Comparison of ENCODE assay signal across 1 cellular context in genomic region chr6:31927242-31927867, GRCh38.
A peak's percentile ranks its signal among the peaks of the same experiment; 100 is the strongest.
TF ChIP-seq lines count a peak whose summit lies in the region.

C2 (plus strand) TSS chr6:31927717; CDS start chr6:31927753, 36 bp downstream.

TF ChIP-seq in HepG2, 621 proteins besides CTCF, POLR2A, EP300 and RAD21 (continued from another document and continues in another):
- TF ChIP-seq YY1 (IDR thresholded peaks at IDR 0.05; ENCODE audit: insufficient read depth, insufficient replicate concordance, low read depth, low read length) (no peak), ZNF563 (CRISPR knock-in tag; IDR thresholded peaks at IDR 0.05) (0 out of 2 replicates have a peak, but pooled peaks have one; percentile 40), ZNF580 (CRISPR knock-in tag; IDR thresholded peaks at IDR 0.05; ENCODE audit: borderline replicate concordance, low read depth) (peak; percentile 88; the same call in 1 of the 2 replicates), SALL2 (CRISPR knock-in tag; IDR thresholded peaks at IDR 0.05) (no peak; the same call in 1 of the 2 replicates), MXI1 (IDR thresholded peaks at IDR 0.05; ENCODE audit: borderline replicate concordance, low read depth, low read length) (peak; percentile 93; the same call in 2 of the 3 replicates), MBD4 (IDR thresholded peaks at IDR 0.05; ENCODE audit: borderline replicate concordance, low read length) (no peak), PHB2 (IDR thresholded peaks at IDR 0.05; ENCODE audit: partially characterized antibody) (no peak), SMAD3 (CRISPR knock-in tag; IDR thresholded peaks at IDR 0.05) (peak; percentile 87; the same call in 1 of the 2 replicates), REXO4 (CRISPR knock-in tag; IDR thresholded peaks at IDR 0.05; ENCODE audit: borderline replicate concordance) (no peak), ZNF446 (CRISPR knock-in tag; IDR thresholded peaks at IDR 0.05) (no peak), PHF8 (CRISPR knock-in tag; IDR thresholded peaks at IDR 0.05) (peak; percentile 47; the same call in 1 of the 2 replicates), SP2 (CRISPR knock-in tag; IDR thresholded peaks at IDR 0.05) (no peak), ZSCAN20 (CRISPR knock-in tag; IDR thresholded peaks at IDR 0.05; ENCODE audit: borderline replicate concordance) (no peak), FLYWCH1 (CRISPR knock-in tag; IDR thresholded peaks at IDR 0.05) (no peak; the same call in 1 of the 2 replicates), ATAD3A (CRISPR knock-in tag; IDR thresholded peaks at IDR 0.05) (no peak), ZMYM3 (CRISPR knock-in tag; IDR thresholded peaks at IDR 0.05) (peak; percentile 83), EED (CRISPR knock-in tag; IDR thresholded peaks at IDR 0.05) (no peak), KLF6 (CRISPR knock-in tag; IDR thresholded peaks at IDR 0.05) (peak; percentile 84), ZNF720 (CRISPR knock-in tag; IDR thresholded peaks at IDR 0.05) (no peak), PAWR (CRISPR knock-in tag; IDR thresholded peaks at IDR 0.05; ENCODE audit: borderline replicate concordance) (no peak), ZNF441 (CRISPR knock-in tag; IDR thresholded peaks at IDR 0.05; ENCODE audit: borderline replicate concordance) (0 out of 2 replicates have a peak, but pooled peaks have one; percentile 8), KLF11 (CRISPR knock-in tag; IDR thresholded peaks at IDR 0.05) (peak; percentile 54; the same call in 1 of the 2 replicates), NPAS2 (CRISPR knock-in tag; IDR thresholded peaks at IDR 0.05; ENCODE audit: borderline replicate concordance) (no peak), ZNF468 (CRISPR knock-in tag; IDR thresholded peaks at IDR 0.05) (no peak), CC2D1A (CRISPR knock-in tag; IDR thresholded peaks at IDR 0.05) (peak; percentile 80; the same call in 1 of the 2 replicates), KLF9 (CRISPR knock-in tag; IDR thresholded peaks at IDR 0.05; ENCODE audit: low read depth) (peak; percentile 92), SRSF9 (IDR thresholded peaks at IDR 0.05; ENCODE audit: borderline replicate concordance, insufficient read depth, low read depth, low read length, poor library complexity, severe bottlenecking) (no peak), ZNF256 (CRISPR knock-in tag; conservative IDR thresholded peaks at IDR 0.05) (no peak; the same call in 1 of the 2 replicates), RBFOX2 (IDR thresholded peaks at IDR 0.05; ENCODE audit: low read depth, low read length) (peak; percentile 54; the same call in 1 of the 2 replicates), HMGA1 (CRISPR knock-in tag; conservative IDR thresholded peaks at IDR 0.05) (no peak), ZNF792 (CRISPR knock-in tag; IDR thresholded peaks at IDR 0.05) (no peak; the same call in 1 of the 2 replicates), ARID2 (CRISPR knock-in tag; IDR thresholded peaks at IDR 0.05; ENCODE audit: borderline replicate concordance) (peak; percentile 92; the same call in 1 of the 2 replicates), SCMH1 (CRISPR knock-in tag; IDR thresholded peaks at IDR 0.05; ENCODE audit: borderline replicate concordance) (no peak), HMGXB4 (CRISPR knock-in tag; IDR thresholded peaks at IDR 0.05; ENCODE audit: borderline replicate concordance in 1 of 2, low read depth in 1 of 2) (peak; percentile 59 to 60; a peak in 2 of 4 replicates), TOPORS (CRISPR knock-in tag; IDR thresholded peaks at IDR 0.05) (peak; percentile 87), ZNF350 (CRISPR knock-in tag; IDR thresholded peaks at IDR 0.05; ENCODE audit: borderline replicate concordance, low read depth) (peak; percentile 83), GZF1 (CRISPR knock-in tag; IDR thresholded peaks at IDR 0.05) (no peak), TRIM24 (CRISPR knock-in tag; IDR thresholded peaks at IDR 0.05) (peak; percentile 88), TSC22D2 (CRISPR knock-in tag; IDR thresholded peaks at IDR 0.05; ENCODE audit: borderline replicate concordance) (0 out of 2 replicates have a peak, but pooled peaks have one; percentile 46), ZSCAN22 (CRISPR knock-in tag; IDR thresholded peaks at IDR 0.05) (no peak), PRPF4 (IDR thresholded peaks at IDR 0.05; ENCODE audit: low read depth, low read length, poor library complexity, severe bottlenecking) (no peak), KDM3A (CRISPR knock-in tag; IDR thresholded peaks at IDR 0.05; ENCODE audit: low read depth) (peak; percentile 57; the same call in 1 of the 2 replicates), PLSCR1 (CRISPR knock-in tag; IDR thresholded peaks at IDR 0.05; ENCODE audit: borderline replicate concordance) (no peak), CEBPB (IDR thresholded peaks at IDR 0.05; ENCODE audit: borderline replicate concordance, low read depth, low read length) (peak; percentile 97), ZFX (CRISPR knock-in tag; IDR thresholded peaks at IDR 0.05; ENCODE audit: low read depth) (peak; percentile 40; the same call in 1 of the 2 replicates), HNRNPK (IDR thresholded peaks at IDR 0.05; ENCODE audit: low read depth, low read length, poor library complexity, severe bottlenecking) (no peak)
- TF ChIP-seq, protein P1, sequence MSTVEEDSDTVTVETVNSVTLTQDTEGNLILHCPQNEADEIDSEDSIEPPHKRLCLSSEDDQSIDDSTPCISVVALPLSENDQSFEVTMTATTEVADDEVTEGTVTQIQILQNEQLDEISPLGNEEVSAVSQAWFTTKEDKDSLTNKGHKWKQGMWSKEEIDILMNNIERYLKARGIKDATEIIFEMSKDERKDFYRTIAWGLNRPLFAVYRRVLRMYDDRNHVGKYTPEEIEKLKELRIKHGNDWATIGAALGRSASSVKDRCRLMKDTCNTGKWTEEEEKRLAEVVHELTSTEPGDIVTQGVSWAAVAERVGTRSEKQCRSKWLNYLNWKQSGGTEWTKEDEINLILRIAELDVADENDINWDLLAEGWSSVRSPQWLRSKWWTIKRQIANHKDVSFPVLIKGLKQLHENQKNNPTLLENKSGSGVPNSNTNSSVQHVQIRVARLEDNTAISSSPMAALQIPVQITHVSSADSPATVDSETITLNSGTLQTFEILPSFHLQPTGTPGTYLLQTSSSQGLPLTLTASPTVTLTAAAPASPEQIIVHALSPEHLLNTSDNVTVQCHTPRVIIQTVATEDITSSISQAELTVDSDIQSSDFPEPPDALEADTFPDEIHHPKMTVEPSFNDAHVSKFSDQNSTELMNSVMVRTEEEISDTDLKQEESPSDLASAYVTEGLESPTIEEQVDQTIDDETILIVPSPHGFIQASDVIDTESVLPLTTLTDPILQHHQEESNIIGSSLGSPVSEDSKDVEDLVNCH (CRISPR knock-in tag; IDR thresholded peaks at IDR 0.05) = no peak
- TF ChIP-seq, protein P2, sequence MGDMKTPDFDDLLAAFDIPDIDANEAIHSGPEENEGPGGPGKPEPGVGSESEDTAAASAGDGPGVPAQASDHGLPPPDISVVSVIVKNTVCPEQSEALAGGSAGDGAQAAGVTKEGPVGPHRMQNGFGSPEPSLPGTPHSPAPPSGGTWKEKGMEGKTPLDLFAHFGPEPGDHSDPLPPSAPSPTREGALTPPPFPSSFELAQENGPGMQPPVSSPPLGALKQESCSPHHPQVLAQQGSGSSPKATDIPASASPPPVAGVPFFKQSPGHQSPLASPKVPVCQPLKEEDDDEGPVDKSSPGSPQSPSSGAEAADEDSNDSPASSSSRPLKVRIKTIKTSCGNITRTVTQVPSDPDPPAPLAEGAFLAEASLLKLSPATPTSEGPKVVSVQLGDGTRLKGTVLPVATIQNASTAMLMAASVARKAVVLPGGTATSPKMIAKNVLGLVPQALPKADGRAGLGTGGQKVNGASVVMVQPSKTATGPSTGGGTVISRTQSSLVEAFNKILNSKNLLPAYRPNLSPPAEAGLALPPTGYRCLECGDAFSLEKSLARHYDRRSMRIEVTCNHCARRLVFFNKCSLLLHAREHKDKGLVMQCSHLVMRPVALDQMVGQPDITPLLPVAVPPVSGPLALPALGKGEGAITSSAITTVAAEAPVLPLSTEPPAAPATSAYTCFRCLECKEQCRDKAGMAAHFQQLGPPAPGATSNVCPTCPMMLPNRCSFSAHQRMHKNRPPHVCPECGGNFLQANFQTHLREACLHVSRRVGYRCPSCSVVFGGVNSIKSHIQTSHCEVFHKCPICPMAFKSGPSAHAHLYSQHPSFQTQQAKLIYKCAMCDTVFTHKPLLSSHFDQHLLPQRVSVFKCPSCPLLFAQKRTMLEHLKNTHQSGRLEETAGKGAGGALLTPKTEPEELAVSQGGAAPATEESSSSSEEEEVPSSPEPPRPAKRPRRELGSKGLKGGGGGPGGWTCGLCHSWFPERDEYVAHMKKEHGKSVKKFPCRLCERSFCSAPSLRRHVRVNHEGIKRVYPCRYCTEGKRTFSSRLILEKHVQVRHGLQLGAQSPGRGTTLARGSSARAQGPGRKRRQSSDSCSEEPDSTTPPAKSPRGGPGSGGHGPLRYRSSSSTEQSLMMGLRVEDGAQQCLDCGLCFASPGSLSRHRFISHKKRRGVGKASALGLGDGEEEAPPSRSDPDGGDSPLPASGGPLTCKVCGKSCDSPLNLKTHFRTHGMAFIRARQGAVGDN (CRISPR knock-in tag; IDR thresholded peaks at IDR 0.05) = peak; percentile 74; the same call in 1 of the 2 replicates
- TF ChIP-seq, protein P3, sequence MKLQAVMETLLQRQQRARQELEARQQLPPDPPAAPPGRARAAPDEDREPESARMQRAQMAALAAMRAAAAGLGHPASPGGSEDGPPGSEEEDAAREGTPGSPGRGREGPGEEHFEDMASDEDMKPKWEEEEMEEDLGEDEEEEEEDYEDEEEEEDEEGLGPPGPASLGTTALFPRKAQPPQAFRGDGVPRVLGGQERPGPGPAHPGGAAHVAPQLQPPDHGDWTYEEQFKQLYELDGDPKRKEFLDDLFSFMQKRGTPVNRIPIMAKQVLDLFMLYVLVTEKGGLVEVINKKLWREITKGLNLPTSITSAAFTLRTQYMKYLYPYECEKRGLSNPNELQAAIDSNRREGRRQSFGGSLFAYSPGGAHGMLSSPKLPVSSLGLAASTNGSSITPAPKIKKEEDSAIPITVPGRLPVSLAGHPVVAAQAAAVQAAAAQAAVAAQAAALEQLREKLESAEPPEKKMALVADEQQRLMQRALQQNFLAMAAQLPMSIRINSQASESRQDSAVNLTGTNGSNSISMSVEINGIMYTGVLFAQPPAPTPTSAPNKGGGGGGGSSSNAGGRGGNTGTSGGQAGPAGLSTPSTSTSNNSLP (IDR thresholded peaks at IDR 0.05; ENCODE audit: low read depth, low read length) = peak; percentile 90
- TF ChIP-seq, protein P4, sequence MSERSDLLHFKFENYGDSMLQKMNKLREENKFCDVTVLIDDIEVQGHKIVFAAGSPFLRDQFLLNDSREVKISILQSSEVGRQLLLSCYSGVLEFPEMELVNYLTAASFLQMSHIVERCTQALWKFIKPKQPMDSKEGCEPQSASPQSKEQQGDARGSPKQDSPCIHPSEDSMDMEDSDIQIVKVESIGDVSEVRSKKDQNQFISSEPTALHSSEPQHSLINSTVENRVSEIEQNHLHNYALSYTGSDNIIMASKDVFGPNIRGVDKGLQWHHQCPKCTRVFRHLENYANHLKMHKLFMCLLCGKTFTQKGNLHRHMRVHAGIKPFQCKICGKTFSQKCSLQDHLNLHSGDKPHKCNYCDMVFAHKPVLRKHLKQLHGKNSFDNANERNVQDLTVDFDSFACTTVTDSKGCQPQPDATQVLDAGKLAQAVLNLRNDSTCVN (CRISPR knock-in tag; IDR thresholded peaks at IDR 0.05; ENCODE audit: borderline replicate concordance) = peak; percentile 92; the same call in 1 of the 2 replicates
- TF ChIP-seq, protein P5, sequence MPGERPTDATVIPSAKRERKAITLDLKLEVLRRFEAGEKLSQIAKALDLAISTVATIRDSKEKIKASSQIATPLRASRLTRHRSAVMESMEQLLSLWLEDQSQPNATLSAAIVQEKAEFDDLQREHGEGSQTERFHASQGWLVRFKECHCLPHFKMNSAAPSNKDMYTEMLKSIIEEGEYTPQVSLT (CRISPR knock-in tag; IDR thresholded peaks at IDR 0.05; ENCODE audit: borderline replicate concordance, low read depth) = no peak
- TF ChIP-seq, protein P6, sequence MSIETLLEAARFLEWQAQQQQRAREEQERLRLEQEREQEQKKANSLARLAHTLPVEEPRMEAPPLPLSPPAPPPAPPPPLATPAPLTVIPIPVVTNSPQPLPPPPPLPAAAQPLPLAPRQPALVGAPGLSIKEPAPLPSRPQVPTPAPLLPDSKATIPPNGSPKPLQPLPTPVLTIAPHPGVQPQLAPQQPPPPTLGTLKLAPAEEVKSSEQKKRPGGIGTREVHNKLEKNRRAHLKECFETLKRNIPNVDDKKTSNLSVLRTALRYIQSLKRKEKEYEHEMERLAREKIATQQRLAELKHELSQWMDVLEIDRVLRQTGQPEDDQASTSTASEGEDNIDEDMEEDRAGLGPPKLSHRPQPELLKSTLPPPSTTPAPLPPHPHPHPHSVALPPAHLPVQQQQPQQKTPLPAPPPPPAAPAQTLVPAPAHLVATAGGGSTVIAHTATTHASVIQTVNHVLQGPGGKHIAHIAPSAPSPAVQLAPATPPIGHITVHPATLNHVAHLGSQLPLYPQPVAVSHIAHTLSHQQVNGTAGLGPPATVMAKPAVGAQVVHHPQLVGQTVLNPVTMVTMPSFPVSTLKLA (IDR thresholded peaks at IDR 0.05) = peak; percentile 95
